In the genomic region with DNA sequence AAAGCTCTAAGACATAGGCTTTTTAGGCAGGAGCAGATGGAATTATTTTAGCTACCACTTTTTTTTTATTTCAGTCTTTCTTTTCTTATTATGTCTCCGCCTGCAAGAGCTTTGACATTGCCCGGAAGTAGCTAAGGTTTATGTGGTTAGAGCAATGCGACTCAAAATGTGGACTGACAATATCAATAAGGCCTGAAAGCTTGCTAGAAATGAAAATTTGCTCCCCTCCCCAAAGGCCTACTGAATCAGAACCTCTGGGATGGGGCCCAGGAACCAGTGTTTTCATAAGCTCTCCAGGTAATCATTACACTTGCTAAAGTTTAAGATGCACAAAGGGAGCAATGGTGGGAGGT, we compare ENCODE assay signal across 1 cellular context.
A peak's percentile ranks its signal among the peaks of the same experiment; 100 is the strongest.
TF ChIP-seq lines count a peak whose summit lies in the region.

No MANE protein-coding gene starts in this region.

TF ChIP-seq in K562, 482 proteins besides CTCF, POLR2A, EP300 and RAD21 (continued from another document):
- TF ChIP-seq ELF1 (tag; IDR thresholded peaks at IDR 0.05) (0 out of 2 replicates have a peak, but pooled peaks have one; percentile 43), POLR2B (IDR thresholded peaks at IDR 0.05; ENCODE audit: low read depth, partially characterized antibody) (no peak)
- TF ChIP-seq, protein P1, sequence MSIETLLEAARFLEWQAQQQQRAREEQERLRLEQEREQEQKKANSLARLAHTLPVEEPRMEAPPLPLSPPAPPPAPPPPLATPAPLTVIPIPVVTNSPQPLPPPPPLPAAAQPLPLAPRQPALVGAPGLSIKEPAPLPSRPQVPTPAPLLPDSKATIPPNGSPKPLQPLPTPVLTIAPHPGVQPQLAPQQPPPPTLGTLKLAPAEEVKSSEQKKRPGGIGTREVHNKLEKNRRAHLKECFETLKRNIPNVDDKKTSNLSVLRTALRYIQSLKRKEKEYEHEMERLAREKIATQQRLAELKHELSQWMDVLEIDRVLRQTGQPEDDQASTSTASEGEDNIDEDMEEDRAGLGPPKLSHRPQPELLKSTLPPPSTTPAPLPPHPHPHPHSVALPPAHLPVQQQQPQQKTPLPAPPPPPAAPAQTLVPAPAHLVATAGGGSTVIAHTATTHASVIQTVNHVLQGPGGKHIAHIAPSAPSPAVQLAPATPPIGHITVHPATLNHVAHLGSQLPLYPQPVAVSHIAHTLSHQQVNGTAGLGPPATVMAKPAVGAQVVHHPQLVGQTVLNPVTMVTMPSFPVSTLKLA (conservative IDR thresholded peaks at IDR 0.05), result 0 out of 4 replicates have a peak, but pooled peaks of 1 of the 2 experiments have one; percentile 19
TF ChIP-seq in K562: peak in this region for 5.
